In genomic region chr14:102342238-102342637, GRCh38 we compare ENCODE assay signal across 26 cellular contexts.
"Had no signal": no experiment of that assay in that cellular context is flagged by ENCODE, and none has a peak within 500 bp of the region (broad histone marks: within the 10 kb centered on the region; RNA-seq: fewer than 3 reads in every experiment).

No MANE protein-coding gene starts in this region.

- H3K4me2 ChIP-seq: hepatocyte had no signal

- H3K4me1 Mint-ChIP-seq: central memory CD8-positive, alpha-beta T cell; mesothelial cell of epicardium; naive B cell had no signal

- H3K4me3 Mint-ChIP-seq: central memory CD8-positive, alpha-beta T cell; mesothelial cell of epicardium; naive B cell; natural killer cell treated with Interleukin-12 subunit alpha and Interleukin-12 subunit beta and Interleukin-15 and Interleukin-18, amount 100 ng/mL, for 72 hours had no signal

- ATAC-seq: esophagus mucosa; gastroesophageal sphincter; left lung; mucosa of descending colon; natural killer cell treated with Interleukin-12 subunit alpha and Interleukin-12 subunit beta and Interleukin-15 and Interleukin-18, amount 100 ng/mL, for 72 hours had no signal

- H2AFZ ChIP-seq: hepatocyte had no signal

- H3K4me3 ChIP-seq: gastroesophageal sphincter, heart left ventricle, hepatocyte, left lung, mucosa of descending colon, psoas muscle, skin epidermis, spleen, stomach, thoracic aorta, transverse colon had no signal

- H3K79me2 ChIP-seq: hepatocyte had no signal

- H3K9me3 ChIP-seq: gastroesophageal sphincter, heart left ventricle, left lung, mucosa of descending colon, psoas muscle, spleen, stomach, thoracic aorta, transverse colon had no signal

- H3K27me3 Mint-ChIP-seq: central memory CD8-positive, alpha-beta T cell; naive B cell; natural killer cell treated with Interleukin-12 subunit alpha and Interleukin-12 subunit beta and Interleukin-15 and Interleukin-18, amount 100 ng/mL, for 72 hours had no signal

- H3K27ac Mint-ChIP-seq: mesothelial cell of epicardium; natural killer cell treated with Interleukin-12 subunit alpha and Interleukin-12 subunit beta and Interleukin-15 and Interleukin-18, amount 100 ng/mL, for 72 hours had no signal

- DNase-seq: cortex of kidney; effector CD4-positive, alpha-beta T cell; foreskin fibroblast; heart left ventricle; kidney; left lung; mesenchymal stem cell; mucosa of descending colon; naive B cell; nucleus accumbens; psoas muscle; right cardiac atrium; spleen; stimulated activated CD4-positive, alpha-beta T cell treated with anti-CD3 and anti-CD28 coated beads, Interleukin-2, amount 100 ng/mL, for 48 hours; stimulated activated naive CD4-positive, alpha-beta T cell treated with Interleukin-2 at 50 U/mL for 16 hours; stomach; transverse colon had no signal

- H3K27me3 ChIP-seq: gastroesophageal sphincter, heart left ventricle, hepatocyte, left lung, spleen, stomach, transverse colon had no signal

- H3K9me3 Mint-ChIP-seq: central memory CD8-positive, alpha-beta T cell; mesothelial cell of epicardium; naive B cell; natural killer cell treated with Interleukin-12 subunit alpha and Interleukin-12 subunit beta and Interleukin-15 and Interleukin-18, amount 100 ng/mL, for 72 hours had no signal

- H3K4me1 ChIP-seq: gastroesophageal sphincter, heart left ventricle, left lung, psoas muscle, spleen, stomach, transverse colon had no signal

- H3K27ac ChIP-seq: epithelial cell of prostate, gastroesophageal sphincter, heart left ventricle, hepatocyte, left lung, psoas muscle, skin epidermis, spleen, stomach, thoracic aorta, transverse colon had no signal
